Comparison of ENCODE assay signal across 16 cellular contexts in the genomic region with DNA sequence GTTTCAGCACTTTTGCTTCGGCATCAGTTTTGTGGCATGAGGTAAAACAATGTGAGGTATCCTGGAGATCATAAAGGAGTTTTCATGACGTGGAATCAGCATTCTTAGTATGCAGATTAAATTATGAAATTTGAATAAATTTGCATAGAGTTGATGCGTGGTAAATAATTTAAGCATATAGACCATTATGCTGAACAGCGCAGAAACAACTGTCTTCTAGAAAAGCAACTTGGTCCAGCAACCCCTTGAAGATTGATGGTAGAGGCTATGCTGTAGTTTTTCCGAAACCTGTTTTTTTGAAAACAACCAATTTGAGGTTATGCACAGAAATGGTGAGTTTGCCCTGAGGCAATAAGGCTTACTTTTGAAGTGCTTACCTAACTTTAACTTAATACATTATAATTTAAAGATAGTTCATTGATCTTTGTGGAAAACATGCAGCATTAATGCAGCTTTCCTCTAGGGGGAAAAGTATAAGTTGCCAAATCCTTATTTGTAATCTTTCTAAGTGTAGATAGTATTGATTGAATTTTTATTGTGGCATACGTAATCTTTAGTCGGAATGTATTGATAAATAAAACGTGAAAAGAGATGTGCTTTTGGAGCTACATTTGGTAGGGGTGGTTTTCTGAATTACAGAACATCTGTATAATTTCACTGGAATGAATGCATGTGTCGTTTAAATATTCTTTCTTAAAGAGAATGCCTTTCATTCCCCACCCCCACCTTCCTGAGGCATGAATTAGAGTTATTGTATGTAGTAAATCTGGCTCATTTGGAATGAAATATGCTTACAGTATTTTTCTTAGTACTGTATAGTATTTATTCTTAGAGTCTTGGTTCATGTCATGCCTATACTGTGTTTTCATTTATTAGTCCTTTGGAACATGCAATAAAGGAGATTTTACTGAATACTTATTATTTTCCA. TPM values are rescaled to one million over a fixed set of nuclear protein-coding genes. Genes with fewer than 3 reads are reported as not detected.
DNase-seq lines count a peak whose midpoint lies in the region; ATAC-seq lines count a peak whose summit lies in the region.
"Had no signal": no experiment of that assay in that cellular context is flagged by ENCODE, and none has a peak within 500 bp of the region (broad histone marks: within the 10 kb centered on the region; RNA-seq: fewer than 3 reads in every experiment).

No MANE protein-coding gene starts in this region.

- H3K27me3 Mint-ChIP-seq in activated T-cell treated with anti-CD3 and anti-CD28 coated beads, Interleukin-2, amount 50 U/mL, for 24 hours, result no peaks in the 10 kb centered on the region
- H3K27me3 Mint-ChIP-seq in activated T-cell treated with anti-CD3 and anti-CD28 coated beads, Interleukin-2, amount 50 U/mL, for 4 hours (ENCODE audit: low read depth), result no peaks in the 10 kb centered on the region
- H3K27me3 Mint-ChIP-seq in central memory CD8-positive, alpha-beta T cell, result no peaks in the 10 kb centered on the region
- H3K27me3 Mint-ChIP-seq in stimulated activated naive B cell treated with anti-CD40 and anti-IgM and Interleukin-4, amounts not matched to agents 10 μg/mL and 1 μg/mL and 100 μg/mL, for 72 hours, result no peaks in the 10 kb centered on the region

- peaks cover 3% of the 10 kb centered on the region for H3K9me3 Mint-ChIP-seq in activated T-cell treated with anti-CD3 and anti-CD28 coated beads, Interleukin-2, amount 50 U/mL, for 24 hours
- H3K9me3 Mint-ChIP-seq in activated T-cell treated with anti-CD3 and anti-CD28 coated beads, Interleukin-2, amount 50 U/mL, for 4 hours, result no peaks in the 10 kb centered on the region
- H3K9me3 Mint-ChIP-seq in central memory CD8-positive, alpha-beta T cell, result no peaks in the 10 kb centered on the region
- peaks cover 5% of the 10 kb centered on the region in 2 donors for H3K9me3 Mint-ChIP-seq in stimulated activated naive B cell treated with anti-CD40 and anti-IgM and Interleukin-4, amounts not matched to agents 10 μg/mL and 1 μg/mL and 100 μg/mL, for 72 hours

- H3K36me3 Mint-ChIP-seq in activated T-cell treated with anti-CD3 and anti-CD28 coated beads, Interleukin-2, amount 50 U/mL, for 24 hours (ENCODE audit: low read depth), result peaks cover 35% of the 10 kb centered on the region
- peaks cover 15% of the 10 kb centered on the region for H3K36me3 Mint-ChIP-seq in activated T-cell treated with anti-CD3 and anti-CD28 coated beads, Interleukin-2, amount 50 U/mL, for 4 hours (ENCODE audit: insufficient read depth)
- peaks cover 27% of the 10 kb centered on the region for H3K36me3 Mint-ChIP-seq in central memory CD8-positive, alpha-beta T cell (ENCODE audit: insufficient read depth)
- peaks cover 25 to 38% of the 10 kb centered on the region in 2 donors for H3K36me3 Mint-ChIP-seq in stimulated activated naive B cell treated with anti-CD40 and anti-IgM and Interleukin-4, amounts not matched to agents 10 μg/mL and 1 μg/mL and 100 μg/mL, for 72 hours

- no peak for DNase-seq in activated T-cell treated with anti-CD3 and anti-CD28 coated beads, Interleukin-2, amount 50 U/mL, for 24 hours
- no peak for DNase-seq in activated T-cell treated with anti-CD3 and anti-CD28 coated beads, Interleukin-2, amount 50 U/mL, for 4 hours
- DNase-seq in NAMALWA (ENCODE audit: low spot score), result peak; percentile 56
- no peak for DNase-seq in central memory CD8-positive, alpha-beta T cell (ENCODE audit: low spot score in 2 of 2)
- DNase-seq in stimulated activated naive B cell treated with anti-CD40 and anti-IgM and Interleukin-4, amounts not matched to agents 10 μg/mL and 1 μg/mL and 100 μg/mL, for 72 hours, result no peak
- DNase-seq in NCI-H1105 (lab: John Stamatoyannopoulos, UW), result no peak
- DNase-seq in activated CD4-positive, CD25-positive, alpha-beta regulatory T cell treated with anti-CD3 and anti-CD28 coated beads, Interleukin-2, amount 50 U/mL, for 72 hours, result no peak
- no peak for DNase-seq in T-helper 9 cell
- DNase-seq: amygdala, DMS153, dorsolateral prefrontal cortex, mammary epithelial cell, NCI-H2029, NCI-H82, small intestine had no signal

- no peak for ATAC-seq in activated T-cell treated with anti-CD3 and anti-CD28 coated beads, Interleukin-2, amount 50 U/mL, for 4 hours
- no peak for ATAC-seq in central memory CD8-positive, alpha-beta T cell (replicated peaks; ENCODE audit: extremely low read depth, poor library complexity, severe bottlenecking)
- no peak for ATAC-seq in stimulated activated naive B cell treated with anti-CD40 and anti-IgM and Interleukin-4, amounts not matched to agents 10 μg/mL and 1 μg/mL and 100 μg/mL, for 72 hours (replicated peaks)
- ATAC-seq: A549 had no signal

- peak overlapping the region; percentile 89 for H3K27ac Mint-ChIP-seq in activated T-cell treated with anti-CD3 and anti-CD28 coated beads, Interleukin-2, amount 50 U/mL, for 24 hours
- H3K27ac Mint-ChIP-seq in central memory CD8-positive, alpha-beta T cell (ENCODE audit: low read depth), result peak overlapping the region; percentile 98
- peak overlapping the region; percentile 97 for H3K27ac Mint-ChIP-seq in stimulated activated naive B cell treated with anti-CD40 and anti-IgM and Interleukin-4, amounts not matched to agents 10 μg/mL and 1 μg/mL and 100 μg/mL, for 72 hours

- H3K4me3 Mint-ChIP-seq in activated T-cell treated with anti-CD3 and anti-CD28 coated beads, Interleukin-2, amount 50 U/mL, for 24 hours, result no peak overlapping the region
- no peak overlapping the region for H3K4me3 Mint-ChIP-seq in activated T-cell treated with anti-CD3 and anti-CD28 coated beads, Interleukin-2, amount 50 U/mL, for 4 hours
- H3K4me3 Mint-ChIP-seq in central memory CD8-positive, alpha-beta T cell, result no peak overlapping the region
- H3K4me3 Mint-ChIP-seq in stimulated activated naive B cell treated with anti-CD40 and anti-IgM and Interleukin-4, amounts not matched to agents 10 μg/mL and 1 μg/mL and 100 μg/mL, for 72 hours, result peak overlapping the region; percentile 96 to 97

- peaks cover 79% of the 10 kb centered on the region for H3K4me1 Mint-ChIP-seq in activated T-cell treated with anti-CD3 and anti-CD28 coated beads, Interleukin-2, amount 50 U/mL, for 24 hours (ENCODE audit: low read depth)
- H3K4me1 Mint-ChIP-seq in activated T-cell treated with anti-CD3 and anti-CD28 coated beads, Interleukin-2, amount 50 U/mL, for 4 hours (ENCODE audit: low read depth), result peaks cover 72% of the 10 kb centered on the region
- H3K4me1 Mint-ChIP-seq in central memory CD8-positive, alpha-beta T cell, result peaks cover 56% of the 10 kb centered on the region
- H3K4me1 Mint-ChIP-seq in stimulated activated naive B cell treated with anti-CD40 and anti-IgM and Interleukin-4, amounts not matched to agents 10 μg/mL and 1 μg/mL and 100 μg/mL, for 72 hours, result peaks cover 37 to 73% of the 10 kb centered on the region in 2 donors

RNA-seq across cellular contexts. Expression of gene PRDM2, which starts 3.8 kb away (rescaled TPM):
- 10 to 100 TPM; 39.7 to 44.5 (median 43.2) TPM for total RNA-seq in activated T-cell treated with anti-CD3 and anti-CD28 coated beads, Interleukin-2, amount 50 U/mL, for 4 hours

Comparison
In these comparisons a context has a peak if more than half of its experiments do, and no peak if none do; other contexts are left out.
1. H3K4me3 Mint-ChIP-seq: peak in stimulated activated naive B cell treated with anti-CD40 and anti-IgM and Interleukin-4, amounts not matched to agents 10 μg/mL and 1 μg/mL and 100 μg/mL, for 72 hours (2 of 2); none in activated T-cell treated with anti-CD3 and anti-CD28 coated beads, Interleukin-2, amount 50 U/mL, for 24 hours (single experiment), activated T-cell treated with anti-CD3 and anti-CD28 coated beads, Interleukin-2, amount 50 U/mL, for 4 hours (single experiment) and central memory CD8-positive, alpha-beta T cell (single experiment).
2. Peak in every context shown above with its lines, with median percentiles within 50 percentile points of each other: H3K27ac Mint-ChIP-seq.